In genomic region chr11:34234086-34234740, GRCh38 we compare ENCODE assay signal across 9 cellular contexts.
DNase-seq lines count a peak whose midpoint lies in the region; ATAC-seq and TF ChIP-seq lines count a peak whose summit lies in the region.
"Had no signal": no experiment of that assay in that cellular context is flagged by ENCODE, and none has a peak within 500 bp of the region (broad histone marks: within the 10 kb centered on the region; RNA-seq: fewer than 3 reads in every experiment).

No MANE protein-coding gene starts in this region.

- H3K9me3 ChIP-seq in PC-9 (ENCODE audit: insufficient read depth, low read depth), result no peaks in the 10 kb centered on the region

- H2AFZ ChIP-seq in PC-9, result peak overlapping the region; percentile 39; the same call in 1 of the 2 replicates

- CTCF ChIA-PET in PC-9 (lab: Charles Lee), result interaction anchor here (0.6 kb wide), 2 partner anchors 44 to 124 kb away, joined by 4 to 5 read pairs; no protein-coding TSS in a partner anchor

- peak; percentile 39 for ATAC-seq in GM18873 (IDR thresholded peaks at IDR 0.05; ENCODE audit: low FRiP score, unreplicated experiment)
- peak; percentile 69 for ATAC-seq in HG02981 (IDR thresholded peaks at IDR 0.05; ENCODE audit: unreplicated experiment)

- peaks cover 35% of the 10 kb centered on the region for H3K4me1 ChIP-seq in PC-9 (replicated peaks; ENCODE audit: insufficient read depth)

- BruUV-seq in PC-9 (replicated peaks; lab: Mats Ljungman, UMichigan), result TSS peak; percentile 91

- no peaks in the 10 kb centered on the region for H4K20me1 ChIP-seq in PC-9 (ENCODE audit: insufficient read depth)

- peak overlapping the region; percentile 76 for H3K4me2 ChIP-seq in PC-9

- H3K9me3 Mint-ChIP-seq in activated T-helper 1 cell treated with anti-CD3 and anti-CD28 coated beads, Interleukin-12 subunit alpha, Interleukin-12 subunit beta, Interleukin-2, Interleukin-4 antibody, amounts not matched to agents 30 ng/mL and 10 ng/mL and 1 ng/mL, durations not matched to agents 14 hours and 24 hours and 36 hours, result no peaks in the 10 kb centered on the region
- H3K9me3 Mint-ChIP-seq: dendritic cell treated with granulocyte-macrophage colony-stimulating factor and Interleukin-4, amounts not matched to agents 40 ng/mL and 50 ng/mL, for 4 days had no signal

- peak overlapping the region; percentile 37; the same call in 1 of the 2 replicates for H3K4me3 ChIP-seq in PC-9

- POLR2A ChIA-PET in PC-9 (lab: Charles Lee; ENCODE audit: unreplicated experiment), result interaction anchor here (0.6 to 1.0 kb wide), 5 partner anchors 17 to 665 kb away, joined by 6 to 8 read pairs (median 6); no protein-coding TSS in a partner anchor

- H3K4me3 Mint-ChIP-seq in activated T-helper 1 cell treated with anti-CD3 and anti-CD28 coated beads, Interleukin-12 subunit alpha, Interleukin-12 subunit beta, Interleukin-2, Interleukin-4 antibody, amounts not matched to agents 30 ng/mL and 10 ng/mL and 1 ng/mL, durations not matched to agents 14 hours and 24 hours and 36 hours, result peak overlapping the region; percentile 50
- H3K4me3 Mint-ChIP-seq: dendritic cell treated with granulocyte-macrophage colony-stimulating factor and Interleukin-4, amounts not matched to agents 40 ng/mL and 50 ng/mL, for 4 days had no signal

- peak overlapping the region; percentile 87 for H3K27ac ChIP-seq in PC-9

- H3K27ac Mint-ChIP-seq in activated T-helper 1 cell treated with anti-CD3 and anti-CD28 coated beads, Interleukin-12 subunit alpha, Interleukin-12 subunit beta, Interleukin-2, Interleukin-4 antibody, amounts not matched to agents 30 ng/mL and 10 ng/mL and 1 ng/mL, durations not matched to agents 14 hours and 24 hours and 36 hours, result peak overlapping the region; percentile 85
- H3K27ac Mint-ChIP-seq: dendritic cell treated with granulocyte-macrophage colony-stimulating factor and Interleukin-4, amounts not matched to agents 40 ng/mL and 50 ng/mL, for 4 days had no signal

- no peaks in the 10 kb centered on the region for H3K27me3 ChIP-seq in PC-9 (ENCODE audit: insufficient read depth, low read depth)

- intact Hi-C loops in PC-9 (cut with micrococcal nuclease; ENCODE audit: unreplicated experiment), result loop anchor here (1.0 kb wide), 1 partner anchor 111 kb away; no protein-coding TSS in a partner anchor
- intact Hi-C loops in activated T-helper 1 cell treated with anti-CD3 and anti-CD28 coated beads, Interleukin-12 subunit alpha, Interleukin-12 subunit beta, Interleukin-2, Interleukin-4 antibody, amounts not matched to agents 30 ng/mL and 10 ng/mL and 1 ng/mL, durations not matched to agents 14 hours and 24 hours and 36 hours (cut with micrococcal nuclease), result loop anchor here (1.0 to 10.0 kb wide), 7 partner anchors 10 to 1339 kb away; partner anchors contain the start of genes CAPRIN1, NAT10 and QSER1

- H3K27me3 Mint-ChIP-seq in activated T-helper 1 cell treated with anti-CD3 and anti-CD28 coated beads, Interleukin-12 subunit alpha, Interleukin-12 subunit beta, Interleukin-2, Interleukin-4 antibody, amounts not matched to agents 30 ng/mL and 10 ng/mL and 1 ng/mL, durations not matched to agents 14 hours and 24 hours and 36 hours (ENCODE audit: insufficient read depth), result peaks cover 12% of the 10 kb centered on the region
- H3K27me3 Mint-ChIP-seq: dendritic cell treated with granulocyte-macrophage colony-stimulating factor and Interleukin-4, amounts not matched to agents 40 ng/mL and 50 ng/mL, for 4 days had no signal

- peaks cover 64% of the 10 kb centered on the region for H3K79me2 ChIP-seq in PC-9 (ENCODE audit: low read depth)

- no peaks in the 10 kb centered on the region for H3K9me2 ChIP-seq in PC-9 (ENCODE audit: insufficient read depth)

- DNase-seq in PC-9 (peak; percentile 73 to 94), islet precursor cell (peak; percentile 93), epidermal melanocyte (ENCODE audit: insufficient read length, low spot score) (no peak), SHP77 (lab: John Stamatoyannopoulos, UW) (no peak)
- DNase-seq in activated T-helper 1 cell treated with anti-CD3 and anti-CD28 coated beads, Interleukin-12 subunit alpha, Interleukin-12 subunit beta, Interleukin-2, Interleukin-4 antibody, amounts not matched to agents 30 ng/mL and 10 ng/mL and 1 ng/mL, durations not matched to agents 14 hours and 24 hours and 36 hours (ENCODE audit: low spot score), result peak; percentile 80
- peak; percentile 55 to 60 for DNase-seq in stimulated activated CD8-positive, alpha-beta memory T cell treated with anti-CD3 and anti-CD28 coated beads, Interleukin-2, amount 100 ng/mL, for 48 hours (ENCODE audit: low read depth in 2 of 2)

- TF ChIP-seq CTCF in PC-9 (conservative IDR thresholded peaks at IDR 0.05), result no peak

- H3F3A ChIP-seq in PC-9 (ENCODE audit: insufficient read depth, low read depth), result peaks cover 38% of the 10 kb centered on the region

- H3K4me1 Mint-ChIP-seq in activated T-helper 1 cell treated with anti-CD3 and anti-CD28 coated beads, Interleukin-12 subunit alpha, Interleukin-12 subunit beta, Interleukin-2, Interleukin-4 antibody, amounts not matched to agents 30 ng/mL and 10 ng/mL and 1 ng/mL, durations not matched to agents 14 hours and 24 hours and 36 hours (ENCODE audit: low read depth), result peaks cover 61% of the 10 kb centered on the region

- no peaks in the 10 kb centered on the region for H3K36me3 ChIP-seq in PC-9 (ENCODE audit: low read depth)

- peaks cover 7% of the 10 kb centered on the region for H3K36me3 Mint-ChIP-seq in activated T-helper 1 cell treated with anti-CD3 and anti-CD28 coated beads, Interleukin-12 subunit alpha, Interleukin-12 subunit beta, Interleukin-2, Interleukin-4 antibody, amounts not matched to agents 30 ng/mL and 10 ng/mL and 1 ng/mL, durations not matched to agents 14 hours and 24 hours and 36 hours (ENCODE audit: low read depth)

Comparison
In these comparisons a context has a peak if more than half of its experiments do, and no peak if none do; other contexts are left out.
1. DNase-seq: peak in PC-9 (2 of 2), activated T-helper 1 cell treated with anti-CD3 and anti-CD28 coated beads, Interleukin-12 subunit alpha, Interleukin-12 subunit beta, Interleukin-2, Interleukin-4 antibody, amounts not matched to agents 30 ng/mL and 10 ng/mL and 1 ng/mL, durations not matched to agents 14 hours and 24 hours and 36 hours (single experiment), islet precursor cell (single experiment) and stimulated activated CD8-positive, alpha-beta memory T cell treated with anti-CD3 and anti-CD28 coated beads, Interleukin-2, amount 100 ng/mL, for 48 hours (2 of 2); none in epidermal melanocyte (single experiment) and SHP77 (0 of 2).